ENCODE assay signal across 8 cellular contexts in the genomic region with DNA sequence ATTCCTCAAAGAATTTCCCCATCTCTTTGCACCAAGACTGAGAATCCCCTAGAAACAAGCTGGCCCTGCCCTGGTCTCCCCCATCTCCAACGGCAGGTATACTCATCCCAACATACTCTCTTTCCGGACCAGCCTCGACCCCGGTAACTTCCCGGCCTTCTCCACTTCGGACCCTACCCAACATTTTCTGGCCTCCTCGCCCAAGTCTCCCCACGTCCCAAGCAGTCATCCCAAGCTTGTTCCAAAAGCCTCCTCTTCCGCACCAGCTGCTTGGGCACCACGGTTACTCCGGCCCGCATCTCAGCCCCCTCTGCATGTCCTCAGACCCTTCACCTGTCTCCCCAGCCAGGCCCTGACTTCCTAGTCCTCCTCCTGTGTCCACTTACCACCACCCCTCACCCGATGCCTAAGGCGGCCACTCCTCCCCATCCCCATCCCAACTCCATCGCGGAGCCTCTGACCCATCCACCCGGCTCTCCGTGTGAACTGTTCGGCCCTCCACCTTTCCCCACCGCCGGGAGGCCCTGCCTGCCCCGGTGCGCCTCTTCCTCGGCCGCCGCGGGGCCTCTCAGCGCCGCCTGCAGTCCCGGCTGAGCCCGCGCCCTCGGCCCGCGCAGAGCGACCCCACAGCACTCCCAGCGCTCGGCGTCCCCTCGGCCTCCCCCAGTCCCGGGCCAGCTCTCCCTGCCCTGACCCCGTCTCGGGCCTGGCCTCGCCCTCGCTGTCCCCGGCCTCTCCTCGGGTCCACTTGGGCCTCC. TPM values are rescaled to one million over a fixed set of nuclear protein-coding genes. Genes with fewer than 3 reads are reported as not detected.
DNase-seq lines count a peak whose midpoint lies in the region; ATAC-seq, FAIRE-seq and TF ChIP-seq lines count a peak whose summit lies in the region.

No MANE protein-coding gene starts in this region.

- H3K9me2 ChIP-seq in SU-DHL-6 (replicated peaks; ENCODE audit: insufficient read depth, low read length) = no peaks in the 10 kb centered on the region

- FAIRE-seq in keratinocyte (lab: Jason Lieb, UNC) = no peak

- H3K9me1 ChIP-seq in keratinocyte (ENCODE audit: control insufficient read depth, extremely low read depth, insufficient read depth, low read length) = no peaks in the 10 kb centered on the region

- H3K27ac ChIP-seq in SU-DHL-6 (ENCODE audit: low read depth, low read length) (no peak overlapping the region), body of pancreas (peak overlapping the region; percentile 85 to 94 (median 90)), keratinocyte (ENCODE audit: control insufficient read depth, insufficient read depth, low read length) (peak overlapping the region; percentile 34)

- intact Hi-C loops in body of pancreas (cut with DNase I) = no loop called here

- 4 to 5% methylated on average over 29 to 47 of the region's 47 CpGs for WGBS in body of pancreas, 2 donors

- peak; percentile 31 for TF ChIP-seq CTCF in SU-DHL-6 (IDR thresholded peaks at IDR 0.05; ENCODE audit: insufficient read depth, low read length, poor library complexity, severe bottlenecking)
- peak in 5 of 7 experiments; percentile 8 to 38 (median 23) for TF ChIP-seq CTCF in body of pancreas (IDR thresholded peaks at IDR 0.05)
- peak; percentile 26 to 39 (median 31) for TF ChIP-seq CTCF in keratinocyte (optimal IDR thresholded peaks at IDR 0.05 in 1 of 3, IDR thresholded peaks at IDR 0.05 in 1 of 3, conservative IDR thresholded peaks at IDR 0.05 in 1 of 3; ENCODE audit: extremely low read depth in 1 of 3, insufficient read depth in 2 of 3, low read length in 3 of 3)

- peaks cover 12% of the 10 kb centered on the region for H3F3A ChIP-seq in SU-DHL-6 (ENCODE audit: insufficient read depth)

- dilution Hi-C loops in keratinocyte (cut with MboI; ENCODE audit: extremely low pct_ligation_motif_present, low sequenced_read_pairs) = no loop called here

- H2AFZ ChIP-seq in SU-DHL-6 (ENCODE audit: low read depth, low read length, severe bottlenecking) (no peak overlapping the region), keratinocyte (ENCODE audit: control insufficient read depth, low read length) (no peak overlapping the region)

- H3K27me3 ChIP-seq in SU-DHL-6 (ENCODE audit: low read length) = no peaks in the 10 kb centered on the region
- H3K27me3 ChIP-seq in body of pancreas = no peaks in the 10 kb centered on the region
- peaks cover 3% of the 10 kb centered on the region for H3K27me3 ChIP-seq in keratinocyte (ENCODE audit: control insufficient read depth, extremely low read depth, insufficient read depth, low read length)

- H3K4me1 ChIP-seq in body of pancreas (peaks cover 35% of the 10 kb centered on the region), keratinocyte (ENCODE audit: control insufficient read depth, extremely low read depth, insufficient read depth, low read length) (peaks cover 20% of the 10 kb centered on the region)

- TF ChIP-seq POLR2A in body of pancreas (IDR thresholded peaks at IDR 0.05) = no peak

- H3K4me3 ChIP-seq in SU-DHL-6 (ENCODE audit: insufficient read depth, low read length, poor library complexity, severe bottlenecking) (peak overlapping the region; percentile 75), body of pancreas (peak overlapping the region; percentile 70 to 74), keratinocyte (ENCODE audit: control insufficient read depth in 2 of 3, extremely low read depth in 1 of 3, insufficient read depth in 2 of 3, low read depth in 1 of 3, low read length in 3 of 3) (peak overlapping the region; percentile 74 to 86 (median 82))

- peak overlapping the region; percentile 51 for H3K4me2 ChIP-seq in SU-DHL-6 (ENCODE audit: low read depth, low read length, poor library complexity, severe bottlenecking)
- peak overlapping the region; percentile 91 for H3K4me2 ChIP-seq in keratinocyte (ENCODE audit: control insufficient read depth, extremely low read depth, insufficient read depth, low read depth, low read length)

- peak; percentile 48 for DNase-seq in Daoy (ENCODE audit: low read depth)
- peak; percentile 32 to 39 (median 34) for DNase-seq in body of pancreas
- DNase-seq in keratinocyte (ENCODE audit: low read depth, low spot score) = no peak
- peak; percentile 15 for DNase-seq in stimulated activated CD4-positive, alpha-beta T cell treated with anti-CD3 and anti-CD28 coated beads, Interleukin-2, amount 100 ng/mL, for 4 hours (ENCODE audit: low read depth)
- DNase-seq in amniotic stem cell (lab: John Stamatoyannopoulos, UW) = no peak
- DNase-seq in DMS153 (lab: John Stamatoyannopoulos, UW) = no peak

- no peaks in the 10 kb centered on the region; the same call in 1 of the 2 replicates for H4K20me1 ChIP-seq in SU-DHL-6 (ENCODE audit: low read depth, low read length)
- peaks cover 11% of the 10 kb centered on the region for H4K20me1 ChIP-seq in keratinocyte (ENCODE audit: control insufficient read depth, extremely low read depth, insufficient read depth, low read length)

- H3K9ac ChIP-seq in SU-DHL-6 (ENCODE audit: low read length) (peak overlapping the region; percentile 69), keratinocyte (ENCODE audit: control insufficient read depth, extremely low read depth, insufficient read depth, low read length) (peak overlapping the region; percentile 77)

- H3K36me3 ChIP-seq in SU-DHL-6 (ENCODE audit: low read length) = no peaks in the 10 kb centered on the region
- no peaks in the 10 kb centered on the region for H3K36me3 ChIP-seq in body of pancreas (replicated peaks in 1 of 2; ENCODE audit: insufficient read depth in 1 of 2, low read depth in 2 of 2)
- H3K36me3 ChIP-seq in keratinocyte (ENCODE audit: control insufficient read depth in 2 of 2, extremely low read depth in 1 of 2, insufficient read depth in 2 of 2, low read length in 2 of 2) = peaks cover 0 to 9% of the 10 kb centered on the region in 2 experiments

- no peaks in the 10 kb centered on the region for H3K9me3 ChIP-seq in SU-DHL-6 (ENCODE audit: insufficient read depth, low read length)
- H3K9me3 ChIP-seq in body of pancreas = no peaks in the 10 kb centered on the region
- H3K9me3 ChIP-seq in keratinocyte (ENCODE audit: control insufficient read depth, low read depth, low read length) = no peaks in the 10 kb centered on the region

- peak; percentile 22 for ATAC-seq in HG02642 (IDR thresholded peaks at IDR 0.05; ENCODE audit: poor library complexity, unreplicated experiment)
- ATAC-seq in body of pancreas = peak; percentile 39

- H3K79me2 ChIP-seq in SU-DHL-6 (ENCODE audit: insufficient read depth, low read length) = peaks cover 22% of the 10 kb centered on the region; the same call in 1 of the 2 replicates
- peaks cover 44% of the 10 kb centered on the region for H3K79me2 ChIP-seq in keratinocyte (ENCODE audit: control insufficient read depth, insufficient read depth, low read length)

RNA-seq across cellular contexts. Expression of a gene that starts 1.0 kb away (rescaled TPM):
- 20.7 and 22.6 TPM in 2 replicates for total RNA-seq in Daoy (2014; rRNA removed; shearing (Covaris generic))
- total RNA-seq in body of pancreas = 10 to 100 TPM; 11.2 to 14.3 TPM
- 45.2 to 80.0 TPM (median 76.5 TPM) in 3 replicates for polyA plus RNA-seq in keratinocyte
- polyA plus RNA-seq in keratinocyte (2011; ENCODE audit: low read depth) = 94.0 TPM
- 71.2 and 85.2 TPM in 2 replicates for polyA plus RNA-seq in keratinocyte (2011; cell fraction: cytosol; rRNA removed)
- polyA plus RNA-seq in keratinocyte (2011; cell fraction: nucleus; rRNA removed) = 77.1 and 79.8 TPM in 2 replicates
- polyA plus RNA-seq in keratinocyte (2012; ENCODE audit: low replicate concordance) = 39.7 and 78.7 TPM in 2 replicates
- polyA minus RNA-seq in keratinocyte = 40.8 to 46.0 TPM (median 41.8 TPM) in 3 replicates
- 38.2 TPM for polyA minus RNA-seq in keratinocyte (2011; cell fraction: cytosol; rRNA and poly(A)+ RNA removed)
- polyA minus RNA-seq in keratinocyte (2011; cell fraction: nucleus; rRNA and poly(A)+ RNA removed) = 11.8 and 27.9 TPM in 2 replicates

RNA-seq across cellular contexts. Expression of a gene that starts 45.2 kb away (rescaled TPM):
- 27.4 and 43.3 TPM in 2 replicates for total RNA-seq in Daoy (2014; rRNA removed; shearing (Covaris generic))
- total RNA-seq in body of pancreas = 10 to 100 TPM; 26.4 to 34.2 TPM
- polyA plus RNA-seq in keratinocyte = 19.9 to 28.0 TPM (median 23.0 TPM) in 3 replicates
- 14.3 TPM for polyA plus RNA-seq in keratinocyte (2011; ENCODE audit: low read depth)
- polyA plus RNA-seq in keratinocyte (2011; cell fraction: cytosol; rRNA removed) = 22.1 and 29.6 TPM in 2 replicates
- 24.1 and 25.9 TPM in 2 replicates for polyA plus RNA-seq in keratinocyte (2011; cell fraction: nucleus; rRNA removed)
- 16.0 and 33.2 TPM in 2 replicates for polyA plus RNA-seq in keratinocyte (2012; ENCODE audit: low replicate concordance)
- 28.6 to 53.5 TPM (median 41.6 TPM) in 3 replicates for polyA minus RNA-seq in keratinocyte
- 35.7 TPM for polyA minus RNA-seq in keratinocyte (2011; cell fraction: cytosol; rRNA and poly(A)+ RNA removed)
- 24.8 and 28.7 TPM in 2 replicates for polyA minus RNA-seq in keratinocyte (2011; cell fraction: nucleus; rRNA and poly(A)+ RNA removed)

Comparison
In these comparisons a context has a peak if more than half of its experiments do, and no peak if none do; other contexts are left out.
1. DNase-seq: peak in Daoy (single experiment), body of pancreas (4 of 4) and stimulated activated CD4-positive, alpha-beta T cell treated with anti-CD3 and anti-CD28 coated beads, Interleukin-2, amount 100 ng/mL, for 4 hours (single experiment); none in keratinocyte (single experiment), amniotic stem cell (single experiment) and DMS153 (single experiment).
2. Peak in every context shown above with its lines, with median percentiles within 50 percentile points of each other: H3K4me3 ChIP-seq and CTCF ChIP-seq.